ENCODE assay signal across 2 cellular contexts in the genomic region with DNA sequence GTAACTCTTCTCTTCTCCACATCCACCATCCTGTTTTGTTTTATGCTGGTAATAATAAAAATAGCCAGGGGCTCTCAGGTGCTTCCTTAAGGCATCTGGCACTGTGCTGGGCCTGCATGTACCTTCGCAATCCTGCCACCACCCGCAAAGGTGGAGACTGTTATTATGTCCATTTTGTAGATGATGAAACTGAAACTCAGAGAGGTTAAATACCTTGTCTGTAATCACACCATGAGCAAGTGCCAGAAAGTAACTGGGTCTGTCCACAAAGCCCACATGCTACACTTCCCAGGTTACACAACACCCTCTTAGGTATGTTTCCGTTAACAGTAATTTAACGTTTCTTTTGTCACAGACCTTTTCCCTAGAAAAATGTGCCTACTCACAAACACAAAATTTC.
TF ChIP-seq lines count a peak whose summit lies in the region.

No MANE protein-coding gene starts in this region.

TF ChIP-seq in GM23338, 12 proteins besides CTCF, POLR2A, EP300 and RAD21:
- TF ChIP-seq EZH2 (IDR thresholded peaks at IDR 0.05; ENCODE audit: low read depth, unreplicated experiment) (no peak), CREB1 (CRISPR knock-in tag; IDR thresholded peaks at IDR 0.05; ENCODE audit: low read depth) (no peak), EZH2phosphoT487 (IDR thresholded peaks at IDR 0.05; ENCODE audit: unreplicated experiment) (no peak), POLR2AphosphoS5 (IDR thresholded peaks at IDR 0.05; ENCODE audit: low read depth) (no peak), JUNB (IDR thresholded peaks at IDR 0.05; ENCODE audit: unreplicated experiment) (no peak)
- TF ChIP-seq, protein P1, sequence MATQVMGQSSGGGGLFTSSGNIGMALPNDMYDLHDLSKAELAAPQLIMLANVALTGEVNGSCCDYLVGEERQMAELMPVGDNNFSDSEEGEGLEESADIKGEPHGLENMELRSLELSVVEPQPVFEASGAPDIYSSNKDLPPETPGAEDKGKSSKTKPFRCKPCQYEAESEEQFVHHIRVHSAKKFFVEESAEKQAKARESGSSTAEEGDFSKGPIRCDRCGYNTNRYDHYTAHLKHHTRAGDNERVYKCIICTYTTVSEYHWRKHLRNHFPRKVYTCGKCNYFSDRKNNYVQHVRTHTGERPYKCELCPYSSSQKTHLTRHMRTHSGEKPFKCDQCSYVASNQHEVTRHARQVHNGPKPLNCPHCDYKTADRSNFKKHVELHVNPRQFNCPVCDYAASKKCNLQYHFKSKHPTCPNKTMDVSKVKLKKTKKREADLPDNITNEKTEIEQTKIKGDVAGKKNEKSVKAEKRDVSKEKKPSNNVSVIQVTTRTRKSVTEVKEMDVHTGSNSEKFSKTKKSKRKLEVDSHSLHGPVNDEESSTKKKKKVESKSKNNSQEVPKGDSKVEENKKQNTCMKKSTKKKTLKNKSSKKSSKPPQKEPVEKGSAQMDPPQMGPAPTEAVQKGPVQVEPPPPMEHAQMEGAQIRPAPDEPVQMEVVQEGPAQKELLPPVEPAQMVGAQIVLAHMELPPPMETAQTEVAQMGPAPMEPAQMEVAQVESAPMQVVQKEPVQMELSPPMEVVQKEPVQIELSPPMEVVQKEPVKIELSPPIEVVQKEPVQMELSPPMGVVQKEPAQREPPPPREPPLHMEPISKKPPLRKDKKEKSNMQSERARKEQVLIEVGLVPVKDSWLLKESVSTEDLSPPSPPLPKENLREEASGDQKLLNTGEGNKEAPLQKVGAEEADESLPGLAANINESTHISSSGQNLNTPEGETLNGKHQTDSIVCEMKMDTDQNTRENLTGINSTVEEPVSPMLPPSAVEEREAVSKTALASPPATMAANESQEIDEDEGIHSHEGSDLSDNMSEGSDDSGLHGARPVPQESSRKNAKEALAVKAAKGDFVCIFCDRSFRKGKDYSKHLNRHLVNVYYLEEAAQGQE (IDR thresholded peaks at IDR 0.05; ENCODE audit: unreplicated experiment), result no peak

TF ChIP-seq in GM12878, 131 proteins besides CTCF, POLR2A, EP300 and RAD21 (continued from another document):
- TF ChIP-seq BHLHE40 (IDR thresholded peaks at IDR 0.05; ENCODE audit: borderline replicate concordance in 1 of 2, low read depth in 2 of 2, low read length in 1 of 2) (no peak), RFX5 (IDR thresholded peaks at IDR 0.05; ENCODE audit: low read depth, low read length) (no peak)
- TF ChIP-seq, protein P2, sequence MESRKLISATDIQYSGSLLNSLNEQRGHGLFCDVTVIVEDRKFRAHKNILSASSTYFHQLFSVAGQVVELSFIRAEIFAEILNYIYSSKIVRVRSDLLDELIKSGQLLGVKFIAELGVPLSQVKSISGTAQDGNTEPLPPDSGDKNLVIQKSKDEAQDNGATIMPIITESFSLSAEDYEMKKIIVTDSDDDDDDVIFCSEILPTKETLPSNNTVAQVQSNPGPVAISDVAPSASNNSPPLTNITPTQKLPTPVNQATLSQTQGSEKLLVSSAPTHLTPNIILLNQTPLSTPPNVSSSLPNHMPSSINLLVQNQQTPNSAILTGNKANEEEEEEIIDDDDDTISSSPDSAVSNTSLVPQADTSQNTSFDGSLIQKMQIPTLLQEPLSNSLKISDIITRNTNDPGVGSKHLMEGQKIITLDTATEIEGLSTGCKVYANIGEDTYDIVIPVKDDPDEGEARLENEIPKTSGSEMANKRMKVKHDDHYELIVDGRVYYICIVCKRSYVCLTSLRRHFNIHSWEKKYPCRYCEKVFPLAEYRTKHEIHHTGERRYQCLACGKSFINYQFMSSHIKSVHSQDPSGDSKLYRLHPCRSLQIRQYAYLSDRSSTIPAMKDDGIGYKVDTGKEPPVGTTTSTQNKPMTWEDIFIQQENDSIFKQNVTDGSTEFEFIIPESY (IDR thresholded peaks at IDR 0.05), result 0 out of 2 replicates have a peak, but pooled peaks have one; percentile 35
